In the genomic region with DNA sequence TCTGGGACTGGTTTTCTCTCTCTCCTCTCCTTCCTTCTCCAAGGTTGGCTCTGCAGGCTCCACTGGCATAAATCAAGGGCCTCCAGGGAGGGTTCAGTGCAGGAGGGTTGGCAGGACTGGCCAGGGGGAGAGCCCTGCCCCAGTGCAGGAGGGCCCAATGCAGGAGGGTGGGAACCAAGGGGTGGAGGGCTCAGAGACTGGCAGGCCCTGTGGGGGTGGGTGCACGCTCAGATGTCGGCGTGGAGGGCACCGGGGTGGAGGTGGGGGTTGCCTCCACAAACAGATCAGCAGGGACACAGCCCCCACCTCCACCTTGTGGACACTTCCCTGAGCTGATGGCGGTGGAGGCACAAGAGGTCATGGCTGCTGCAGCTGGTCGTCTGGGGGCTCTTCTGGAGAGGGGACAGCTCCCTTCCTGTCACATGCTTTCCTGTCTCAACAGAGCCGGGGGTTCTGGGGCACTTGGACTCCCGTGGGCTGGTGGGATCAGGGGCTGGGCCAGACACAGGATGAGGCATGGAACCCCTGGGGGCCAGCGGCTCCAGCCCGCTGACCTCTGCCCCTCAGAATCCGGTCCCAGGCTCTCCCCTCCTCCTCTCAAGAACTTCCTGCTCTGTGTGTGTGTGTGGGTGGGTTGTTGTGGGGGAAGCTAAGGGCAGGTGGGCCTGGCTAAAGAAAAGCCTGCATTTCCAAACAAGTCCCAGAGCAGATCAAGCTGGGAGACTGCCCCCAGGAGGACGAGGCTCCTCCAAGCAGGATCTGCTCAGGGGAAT, we compare ENCODE assay signal across 1 cellular context.
TF ChIP-seq lines count a peak whose summit lies in the region.

No MANE protein-coding gene starts in this region.

TF ChIP-seq in HepG2, 621 proteins besides CTCF, POLR2A, EP300 and RAD21 (continued from another document and continues in another):
- TF ChIP-seq, protein P1, sequence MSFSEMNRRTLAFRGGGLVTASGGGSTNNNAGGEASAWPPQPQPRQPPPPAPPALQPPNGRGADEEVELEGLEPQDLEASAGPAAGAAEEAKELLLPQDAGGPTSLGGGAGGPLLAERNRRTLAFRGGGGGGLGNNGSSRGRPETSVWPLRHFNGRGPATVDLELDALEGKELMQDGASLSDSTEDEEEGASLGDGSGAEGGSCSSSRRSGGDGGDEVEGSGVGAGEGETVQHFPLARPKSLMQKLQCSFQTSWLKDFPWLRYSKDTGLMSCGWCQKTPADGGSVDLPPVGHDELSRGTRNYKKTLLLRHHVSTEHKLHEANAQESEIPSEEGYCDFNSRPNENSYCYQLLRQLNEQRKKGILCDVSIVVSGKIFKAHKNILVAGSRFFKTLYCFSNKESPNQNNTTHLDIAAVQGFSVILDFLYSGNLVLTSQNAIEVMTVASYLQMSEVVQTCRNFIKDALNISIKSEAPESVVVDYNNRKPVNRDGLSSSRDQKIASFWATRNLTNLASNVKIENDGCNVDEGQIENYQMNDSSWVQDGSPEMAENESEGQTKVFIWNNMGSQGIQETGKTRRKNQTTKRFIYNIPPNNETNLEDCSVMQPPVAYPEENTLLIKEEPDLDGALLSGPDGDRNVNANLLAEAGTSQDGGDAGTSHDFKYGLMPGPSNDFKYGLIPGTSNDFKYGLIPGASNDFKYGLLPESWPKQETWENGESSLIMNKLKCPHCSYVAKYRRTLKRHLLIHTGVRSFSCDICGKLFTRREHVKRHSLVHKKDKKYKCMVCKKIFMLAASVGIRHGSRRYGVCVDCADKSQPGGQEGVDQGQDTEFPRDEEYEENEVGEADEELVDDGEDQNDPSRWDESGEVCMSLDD (CRISPR knock-in tag; IDR thresholded peaks at IDR 0.05; ENCODE audit: borderline replicate concordance): peak; percentile 84; the same call in 1 of the 2 replicates
- TF ChIP-seq KDM5A (IDR thresholded peaks at IDR 0.05; ENCODE audit: borderline replicate concordance, low read length) (no peak), NONO (IDR thresholded peaks at IDR 0.05) (no peak), NONO (CRISPR knock-in tag; conservative IDR thresholded peaks at IDR 0.05) (peak; percentile 77; the same call in 1 of the 2 replicates), ZNF138 (CRISPR knock-in tag; IDR thresholded peaks at IDR 0.05; ENCODE audit: low read depth) (peak; percentile 83; the same call in 1 of the 2 replicates), NFYB (CRISPR knock-in tag; IDR thresholded peaks at IDR 0.05) (no peak), ZNF672 (CRISPR knock-in tag; IDR thresholded peaks at IDR 0.05) (no peak), ZFP90 (CRISPR knock-in tag; IDR thresholded peaks at IDR 0.05; ENCODE audit: borderline replicate concordance) (no peak), ZBTB21 (CRISPR knock-in tag; IDR thresholded peaks at IDR 0.05) (no peak), ZFP37 (CRISPR knock-in tag; IDR thresholded peaks at IDR 0.05; ENCODE audit: borderline replicate concordance) (no peak; the same call in 1 of the 2 replicates), CBFB (CRISPR knock-in tag; IDR thresholded peaks at IDR 0.05) (no peak; the same call in 1 of the 2 replicates), ZNF562 (CRISPR knock-in tag; IDR thresholded peaks at IDR 0.05; ENCODE audit: borderline replicate concordance) (no peak), ZNF335 (CRISPR knock-in tag; IDR thresholded peaks at IDR 0.05) (no peak), GATAD1 (CRISPR knock-in tag; IDR thresholded peaks at IDR 0.05) (peak; percentile 73), CREM (IDR thresholded peaks at IDR 0.05) (no peak), CREM (CRISPR knock-in tag; IDR thresholded peaks at IDR 0.05) (no peak), ZNF550 (CRISPR knock-in tag; IDR thresholded peaks at IDR 0.05; ENCODE audit: borderline replicate concordance) (peak; percentile 14; the same call in 1 of the 2 replicates), AKAP8 (CRISPR knock-in tag; IDR thresholded peaks at IDR 0.05) (peak; percentile 98), ASH2L (IDR thresholded peaks at IDR 0.05; ENCODE audit: insufficient read length, low read depth, low read length) (peak; percentile 55), BORCS8-MEF2B (CRISPR knock-in tag; IDR thresholded peaks at IDR 0.05) (peak; percentile 19; the same call in 1 of the 2 replicates), KAT7 (CRISPR knock-in tag; IDR thresholded peaks at IDR 0.05; ENCODE audit: borderline replicate concordance) (no peak; the same call in 1 of the 2 replicates), ZNF777 (CRISPR knock-in tag; IDR thresholded peaks at IDR 0.05) (0 out of 2 replicates have a peak, but pooled peaks have one; percentile 12), FOXM1 (CRISPR knock-in tag; IDR thresholded peaks at IDR 0.05) (no peak), RFX3 (CRISPR knock-in tag; IDR thresholded peaks at IDR 0.05) (no peak), MAZ (IDR thresholded peaks at IDR 0.05; ENCODE audit: borderline replicate concordance, low read depth, low read length) (no peak), MAZ (CRISPR knock-in tag; IDR thresholded peaks at IDR 0.05; ENCODE audit: low read depth) (peak; percentile 93; the same call in 1 of the 2 replicates), ZNF572 (CRISPR knock-in tag; IDR thresholded peaks at IDR 0.05) (peak; percentile 98), SMAD9 (CRISPR knock-in tag; IDR thresholded peaks at IDR 0.05) (no peak), ATF1 (CRISPR knock-in tag; IDR thresholded peaks at IDR 0.05) (no peak), ZC3H4 (CRISPR knock-in tag; IDR thresholded peaks at IDR 0.05; ENCODE audit: borderline replicate concordance) (peak; percentile 75; the same call in 1 of the 2 replicates), ZNF34 (CRISPR knock-in tag; IDR thresholded peaks at IDR 0.05; ENCODE audit: borderline replicate concordance) (no peak)
- TF ChIP-seq, protein P2, sequence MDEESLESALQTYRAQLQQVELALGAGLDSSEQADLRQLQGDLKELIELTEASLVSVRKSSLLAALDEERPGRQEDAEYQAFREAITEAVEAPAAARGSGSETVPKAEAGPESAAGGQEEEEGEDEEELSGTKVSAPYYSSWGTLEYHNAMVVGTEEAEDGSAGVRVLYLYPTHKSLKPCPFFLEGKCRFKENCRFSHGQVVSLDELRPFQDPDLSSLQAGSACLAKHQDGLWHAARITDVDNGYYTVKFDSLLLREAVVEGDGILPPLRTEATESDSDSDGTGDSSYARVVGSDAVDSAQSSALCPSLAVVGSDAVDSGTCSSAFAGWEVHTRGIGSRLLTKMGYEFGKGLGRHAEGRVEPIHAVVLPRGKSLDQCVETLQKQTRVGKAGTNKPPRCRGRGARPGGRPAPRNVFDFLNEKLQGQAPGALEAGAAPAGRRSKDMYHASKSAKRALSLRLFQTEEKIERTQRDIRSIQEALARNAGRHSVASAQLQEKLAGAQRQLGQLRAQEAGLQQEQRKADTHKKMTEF (CRISPR knock-in tag; IDR thresholded peaks at IDR 0.05): peak; percentile 70; the same call in 1 of the 2 replicates
- TF ChIP-seq, protein P3, sequence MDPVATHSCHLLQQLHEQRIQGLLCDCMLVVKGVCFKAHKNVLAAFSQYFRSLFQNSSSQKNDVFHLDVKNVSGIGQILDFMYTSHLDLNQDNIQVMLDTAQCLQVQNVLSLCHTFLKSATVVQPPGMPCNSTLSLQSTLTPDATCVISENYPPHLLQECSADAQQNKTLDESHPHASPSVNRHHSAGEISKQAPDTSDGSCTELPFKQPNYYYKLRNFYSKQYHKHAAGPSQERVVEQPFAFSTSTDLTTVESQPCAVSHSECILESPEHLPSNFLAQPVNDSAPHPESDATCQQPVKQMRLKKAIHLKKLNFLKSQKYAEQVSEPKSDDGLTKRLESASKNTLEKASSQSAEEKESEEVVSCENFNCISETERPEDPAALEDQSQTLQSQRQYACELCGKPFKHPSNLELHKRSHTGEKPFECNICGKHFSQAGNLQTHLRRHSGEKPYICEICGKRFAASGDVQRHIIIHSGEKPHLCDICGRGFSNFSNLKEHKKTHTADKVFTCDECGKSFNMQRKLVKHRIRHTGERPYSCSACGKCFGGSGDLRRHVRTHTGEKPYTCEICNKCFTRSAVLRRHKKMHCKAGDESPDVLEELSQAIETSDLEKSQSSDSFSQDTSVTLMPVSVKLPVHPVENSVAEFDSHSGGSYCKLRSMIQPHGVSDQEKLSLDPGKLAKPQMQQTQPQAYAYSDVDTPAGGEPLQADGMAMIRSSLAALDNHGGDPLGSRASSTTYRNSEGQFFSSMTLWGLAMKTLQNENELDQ (CRISPR knock-in tag; IDR thresholded peaks at IDR 0.05; ENCODE audit: borderline replicate concordance): no peak
- TF ChIP-seq, protein P4, sequence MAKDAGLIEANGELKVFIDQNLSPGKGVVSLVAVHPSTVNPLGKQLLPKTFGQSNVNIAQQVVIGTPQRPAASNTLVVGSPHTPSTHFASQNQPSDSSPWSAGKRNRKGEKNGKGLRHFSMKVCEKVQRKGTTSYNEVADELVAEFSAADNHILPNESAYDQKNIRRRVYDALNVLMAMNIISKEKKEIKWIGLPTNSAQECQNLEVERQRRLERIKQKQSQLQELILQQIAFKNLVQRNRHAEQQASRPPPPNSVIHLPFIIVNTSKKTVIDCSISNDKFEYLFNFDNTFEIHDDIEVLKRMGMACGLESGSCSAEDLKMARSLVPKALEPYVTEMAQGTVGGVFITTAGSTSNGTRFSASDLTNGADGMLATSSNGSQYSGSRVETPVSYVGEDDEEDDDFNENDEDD (CRISPR knock-in tag; IDR thresholded peaks at IDR 0.05; ENCODE audit: borderline replicate concordance): peak; percentile 61; the same call in 1 of the 2 replicates
- TF ChIP-seq, protein P5, sequence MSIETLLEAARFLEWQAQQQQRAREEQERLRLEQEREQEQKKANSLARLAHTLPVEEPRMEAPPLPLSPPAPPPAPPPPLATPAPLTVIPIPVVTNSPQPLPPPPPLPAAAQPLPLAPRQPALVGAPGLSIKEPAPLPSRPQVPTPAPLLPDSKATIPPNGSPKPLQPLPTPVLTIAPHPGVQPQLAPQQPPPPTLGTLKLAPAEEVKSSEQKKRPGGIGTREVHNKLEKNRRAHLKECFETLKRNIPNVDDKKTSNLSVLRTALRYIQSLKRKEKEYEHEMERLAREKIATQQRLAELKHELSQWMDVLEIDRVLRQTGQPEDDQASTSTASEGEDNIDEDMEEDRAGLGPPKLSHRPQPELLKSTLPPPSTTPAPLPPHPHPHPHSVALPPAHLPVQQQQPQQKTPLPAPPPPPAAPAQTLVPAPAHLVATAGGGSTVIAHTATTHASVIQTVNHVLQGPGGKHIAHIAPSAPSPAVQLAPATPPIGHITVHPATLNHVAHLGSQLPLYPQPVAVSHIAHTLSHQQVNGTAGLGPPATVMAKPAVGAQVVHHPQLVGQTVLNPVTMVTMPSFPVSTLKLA (IDR thresholded peaks at IDR 0.05): no peak
- TF ChIP-seq, protein P6, sequence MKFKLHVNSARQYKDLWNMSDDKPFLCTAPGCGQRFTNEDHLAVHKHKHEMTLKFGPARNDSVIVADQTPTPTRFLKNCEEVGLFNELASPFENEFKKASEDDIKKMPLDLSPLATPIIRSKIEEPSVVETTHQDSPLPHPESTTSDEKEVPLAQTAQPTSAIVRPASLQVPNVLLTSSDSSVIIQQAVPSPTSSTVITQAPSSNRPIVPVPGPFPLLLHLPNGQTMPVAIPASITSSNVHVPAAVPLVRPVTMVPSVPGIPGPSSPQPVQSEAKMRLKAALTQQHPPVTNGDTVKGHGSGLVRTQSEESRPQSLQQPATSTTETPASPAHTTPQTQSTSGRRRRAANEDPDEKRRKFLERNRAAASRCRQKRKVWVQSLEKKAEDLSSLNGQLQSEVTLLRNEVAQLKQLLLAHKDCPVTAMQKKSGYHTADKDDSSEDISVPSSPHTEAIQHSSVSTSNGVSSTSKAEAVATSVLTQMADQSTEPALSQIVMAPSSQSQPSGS (CRISPR knock-in tag; IDR thresholded peaks at IDR 0.05): peak; percentile 60; the same call in 1 of the 2 replicates
- TF ChIP-seq, protein P7, sequence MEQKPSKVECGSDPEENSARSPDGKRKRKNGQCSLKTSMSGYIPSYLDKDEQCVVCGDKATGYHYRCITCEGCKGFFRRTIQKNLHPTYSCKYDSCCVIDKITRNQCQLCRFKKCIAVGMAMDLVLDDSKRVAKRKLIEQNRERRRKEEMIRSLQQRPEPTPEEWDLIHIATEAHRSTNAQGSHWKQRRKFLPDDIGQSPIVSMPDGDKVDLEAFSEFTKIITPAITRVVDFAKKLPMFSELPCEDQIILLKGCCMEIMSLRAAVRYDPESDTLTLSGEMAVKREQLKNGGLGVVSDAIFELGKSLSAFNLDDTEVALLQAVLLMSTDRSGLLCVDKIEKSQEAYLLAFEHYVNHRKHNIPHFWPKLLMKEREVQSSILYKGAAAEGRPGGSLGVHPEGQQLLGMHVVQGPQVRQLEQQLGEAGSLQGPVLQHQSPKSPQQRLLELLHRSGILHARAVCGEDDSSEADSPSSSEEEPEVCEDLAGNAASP (CRISPR knock-in tag; IDR thresholded peaks at IDR 0.05; ENCODE audit: borderline replicate concordance): peak; percentile 82; the same call in 1 of the 2 replicates
- TF ChIP-seq, protein P8, sequence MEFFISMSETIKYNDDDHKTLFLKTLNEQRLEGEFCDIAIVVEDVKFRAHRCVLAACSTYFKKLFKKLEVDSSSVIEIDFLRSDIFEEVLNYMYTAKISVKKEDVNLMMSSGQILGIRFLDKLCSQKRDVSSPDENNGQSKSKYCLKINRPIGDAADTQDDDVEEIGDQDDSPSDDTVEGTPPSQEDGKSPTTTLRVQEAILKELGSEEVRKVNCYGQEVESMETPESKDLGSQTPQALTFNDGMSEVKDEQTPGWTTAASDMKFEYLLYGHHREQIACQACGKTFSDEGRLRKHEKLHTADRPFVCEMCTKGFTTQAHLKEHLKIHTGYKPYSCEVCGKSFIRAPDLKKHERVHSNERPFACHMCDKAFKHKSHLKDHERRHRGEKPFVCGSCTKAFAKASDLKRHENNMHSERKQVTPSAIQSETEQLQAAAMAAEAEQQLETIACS (CRISPR knock-in tag; IDR thresholded peaks at IDR 0.05): 0 out of 2 replicates have a peak, but pooled peaks have one; percentile 22
- TF ChIP-seq, protein P9, sequence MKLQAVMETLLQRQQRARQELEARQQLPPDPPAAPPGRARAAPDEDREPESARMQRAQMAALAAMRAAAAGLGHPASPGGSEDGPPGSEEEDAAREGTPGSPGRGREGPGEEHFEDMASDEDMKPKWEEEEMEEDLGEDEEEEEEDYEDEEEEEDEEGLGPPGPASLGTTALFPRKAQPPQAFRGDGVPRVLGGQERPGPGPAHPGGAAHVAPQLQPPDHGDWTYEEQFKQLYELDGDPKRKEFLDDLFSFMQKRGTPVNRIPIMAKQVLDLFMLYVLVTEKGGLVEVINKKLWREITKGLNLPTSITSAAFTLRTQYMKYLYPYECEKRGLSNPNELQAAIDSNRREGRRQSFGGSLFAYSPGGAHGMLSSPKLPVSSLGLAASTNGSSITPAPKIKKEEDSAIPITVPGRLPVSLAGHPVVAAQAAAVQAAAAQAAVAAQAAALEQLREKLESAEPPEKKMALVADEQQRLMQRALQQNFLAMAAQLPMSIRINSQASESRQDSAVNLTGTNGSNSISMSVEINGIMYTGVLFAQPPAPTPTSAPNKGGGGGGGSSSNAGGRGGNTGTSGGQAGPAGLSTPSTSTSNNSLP (IDR thresholded peaks at IDR 0.05; ENCODE audit: low read depth, low read length): no peak
- TF ChIP-seq, protein P10, sequence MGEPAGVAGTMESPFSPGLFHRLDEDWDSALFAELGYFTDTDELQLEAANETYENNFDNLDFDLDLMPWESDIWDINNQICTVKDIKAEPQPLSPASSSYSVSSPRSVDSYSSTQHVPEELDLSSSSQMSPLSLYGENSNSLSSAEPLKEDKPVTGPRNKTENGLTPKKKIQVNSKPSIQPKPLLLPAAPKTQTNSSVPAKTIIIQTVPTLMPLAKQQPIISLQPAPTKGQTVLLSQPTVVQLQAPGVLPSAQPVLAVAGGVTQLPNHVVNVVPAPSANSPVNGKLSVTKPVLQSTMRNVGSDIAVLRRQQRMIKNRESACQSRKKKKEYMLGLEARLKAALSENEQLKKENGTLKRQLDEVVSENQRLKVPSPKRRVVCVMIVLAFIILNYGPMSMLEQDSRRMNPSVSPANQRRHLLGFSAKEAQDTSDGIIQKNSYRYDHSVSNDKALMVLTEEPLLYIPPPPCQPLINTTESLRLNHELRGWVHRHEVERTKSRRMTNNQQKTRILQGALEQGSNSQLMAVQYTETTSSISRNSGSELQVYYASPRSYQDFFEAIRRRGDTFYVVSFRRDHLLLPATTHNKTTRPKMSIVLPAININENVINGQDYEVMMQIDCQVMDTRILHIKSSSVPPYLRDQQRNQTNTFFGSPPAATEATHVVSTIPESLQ (CRISPR knock-in tag; conservative IDR thresholded peaks at IDR 0.05): no peak; the same call in 1 of the 2 replicates
